ENCODE assay signal across 17 cellular contexts in the genomic region with DNA sequence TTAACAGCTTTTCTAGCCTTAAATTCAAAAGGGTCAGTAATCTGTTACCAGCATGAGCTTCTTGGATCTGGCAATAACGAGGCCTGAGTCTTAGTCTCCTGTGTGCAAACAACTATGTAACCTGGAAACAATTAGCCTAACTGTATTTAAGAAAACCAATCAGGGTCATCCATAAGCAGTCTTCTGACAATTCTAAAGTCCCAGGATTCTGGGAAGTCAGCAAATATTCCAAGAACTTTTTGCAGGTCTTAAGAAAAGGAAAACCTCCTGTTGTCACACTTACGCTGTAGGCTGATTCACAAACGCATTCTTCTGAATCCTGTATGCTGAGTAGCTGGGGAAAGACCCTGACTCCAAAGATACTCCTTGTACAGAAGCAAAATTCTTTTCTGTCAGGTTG.
DNase-seq lines count a peak whose midpoint lies in the region; ATAC-seq and TF ChIP-seq lines count a peak whose summit lies in the region.
"Had no signal": no experiment of that assay in that cellular context is flagged by ENCODE, and none has a peak within 500 bp of the region (broad histone marks: within the 10 kb centered on the region; RNA-seq: fewer than 3 reads in every experiment).

No MANE protein-coding gene starts in this region.

- H3K4me1 Mint-ChIP-seq in WTC11 (no peaks in the 10 kb centered on the region), type B pancreatic cell (ENCODE audit: unreplicated experiment) (peaks cover 18% of the 10 kb centered on the region)

- no peak overlapping the region for H3K4me3 ChIP-seq in fibroblast of mammary gland (ENCODE audit: control insufficient read depth, low read depth, low read length)
- peak overlapping the region; percentile 20 for H3K4me3 ChIP-seq in neuron (ENCODE audit: low read length)
- H3K4me3 ChIP-seq: adrenal gland, testis had no signal

- H3K9me3 Mint-ChIP-seq in WTC11 (no peaks in the 10 kb centered on the region), type B pancreatic cell (no peaks in the 10 kb centered on the region)
- H3K9me3 Mint-ChIP-seq: activated T-helper 2 cell treated with anti-CD3 and anti-CD28 coated beads, Interferon-gamma antibody, Interleukin-2, Interleukin-4, amounts not matched to agents 10 μg/mL and 5 μg/mL and 100 μg/mL, durations not matched to agents 14 hours and 24 hours and 36 hours had no signal

- ATAC-seq in WTC11 = peak; percentile 41; the same call in 1 of the 2 replicates

- H3K9me3 ChIP-seq in neuron (ENCODE audit: low read length) = no peaks in the 10 kb centered on the region
- H3K9me3 ChIP-seq: neutrophil, testis had no signal

- POLR2A ChIA-PET in WTC11 (lab: Charles Lee) = no interaction called here

- H3K27ac Mint-ChIP-seq in WTC11 (no peak overlapping the region), type B pancreatic cell (peak overlapping the region; percentile 5)
- H3K27ac Mint-ChIP-seq: activated T-helper 2 cell treated with anti-CD3 and anti-CD28 coated beads, Interferon-gamma antibody, Interleukin-2, Interleukin-4, amounts not matched to agents 10 μg/mL and 5 μg/mL and 100 μg/mL, durations not matched to agents 14 hours and 24 hours and 36 hours had no signal

- DNase-seq in WTC11 (ENCODE audit: low spot score) (no peak), fibroblast of mammary gland (ENCODE audit: low read depth) (peak; percentile 60), type B pancreatic cell (ENCODE audit: extremely low spot score, unreplicated experiment) (no peak), NCI-H1930 (lab: John Stamatoyannopoulos, UW) (no peak), inferior parietal cortex (ENCODE audit: extremely low spot score) (no peak), mucosa of gallbladder (ENCODE audit: low spot score) (no peak), NCI-H774 (lab: John Stamatoyannopoulos, UW) (no peak)
- DNase-seq: adrenal gland, head of caudate nucleus, mammary epithelial cell, NCI-H1694 treated with DMSO at 0.1 percent for 48 hours, NCI-H446, SHP77, testis had no signal

- H2AFZ ChIP-seq in neuron (ENCODE audit: low read depth, low read length) = peak overlapping the region; percentile 47

- CTCF ChIA-PET in WTC11 (lab: Charles Lee) = interaction anchor here (1.7 to 2.4 kb wide), 2 partner anchors 87 to 93 kb away, joined by 5 to 13 read pairs; no protein-coding TSS in a partner anchor

- H3K27me3 Mint-ChIP-seq in WTC11 (ENCODE audit: low read depth) = no peaks in the 10 kb centered on the region
- peaks cover 9% of the 10 kb centered on the region for H3K27me3 Mint-ChIP-seq in type B pancreatic cell

- H3K27me3 ChIP-seq in neuron (ENCODE audit: insufficient read depth, low read length) = no peaks in the 10 kb centered on the region
- H3K27me3 ChIP-seq: adrenal gland, neutrophil, testis had no signal

- H3K36me3 Mint-ChIP-seq in WTC11 (no peaks in the 10 kb centered on the region), type B pancreatic cell (peaks cover 4% of the 10 kb centered on the region)

- no peak for TF ChIP-seq CTCF in WTC11 (IDR thresholded peaks at IDR 0.05)
- TF ChIP-seq CTCF in fibroblast of mammary gland (conservative IDR thresholded peaks at IDR 0.05; ENCODE audit: control insufficient read depth, insufficient read depth, low read depth, low read length) = no peak
- TF ChIP-seq CTCF in type B pancreatic cell (conservative IDR thresholded peaks at IDR 0.05) = no peak

- H3K36me3 ChIP-seq in neuron (ENCODE audit: insufficient read depth, low read length) = no peaks in the 10 kb centered on the region
- H3K36me3 ChIP-seq: adrenal gland, neutrophil had no signal

- peaks cover 7% of the 10 kb centered on the region for H3K4me1 ChIP-seq in neuron (ENCODE audit: insufficient read depth, low read length)
- H3K4me1 ChIP-seq: adrenal gland, testis had no signal

- H3K4me3 Mint-ChIP-seq in WTC11 = no peak overlapping the region
- H3K4me3 Mint-ChIP-seq in type B pancreatic cell = no peak overlapping the region

TF ChIP-seq in WTC11, 78 proteins besides CTCF, POLR2A, EP300 and RAD21:
- TF ChIP-seq ZNF671 (CRISPR knock-in tag; IDR thresholded peaks at IDR 0.05) = no peak
- TF ChIP-seq SMAD3 (CRISPR knock-in tag; IDR thresholded peaks at IDR 0.05; ENCODE audit: borderline replicate concordance) = no peak
- no peak for TF ChIP-seq JAZF1 (CRISPR knock-in tag; IDR thresholded peaks at IDR 0.05)
